Comparison of ENCODE assay signal across 26 cellular contexts in the genomic region with DNA sequence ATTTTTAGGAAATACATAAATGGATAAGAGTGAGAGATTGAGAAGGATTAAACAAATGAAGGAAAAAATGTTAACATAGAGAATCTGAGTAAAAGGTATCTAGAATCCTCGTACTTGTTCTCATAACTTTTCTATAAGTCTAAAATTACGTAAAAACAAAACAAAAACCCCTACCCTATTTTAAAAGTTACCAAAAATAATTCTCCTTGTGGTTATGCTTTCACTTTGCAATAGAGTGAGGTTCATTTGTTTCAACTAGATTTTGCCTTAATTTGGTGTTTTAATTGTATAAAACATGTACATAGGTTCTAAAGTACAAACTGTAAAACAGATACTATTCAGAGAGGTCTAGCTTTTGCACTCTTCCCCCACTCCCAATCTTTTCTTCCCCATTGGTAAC. TPM values are rescaled to one million over a fixed set of nuclear protein-coding genes. Genes with fewer than 3 reads are reported as not detected.
"Had no signal": no experiment of that assay in that cellular context is flagged by ENCODE, and none has a peak within 500 bp of the region (broad histone marks: within the 10 kb centered on the region; RNA-seq: fewer than 3 reads in every experiment).

No MANE protein-coding gene starts in this region.

- H3K27ac ChIP-seq: HL-60, KMS-11, RWPE1 had no signal

- DNase-seq: Kasumi-1, MM.1S, NCI-H1048, NCI-H1105, NCI-H1417, NCI-H1436 treated with DMSO at 0.1 percent for 48 hours, NCI-H1694 treated with DMSO at 0.1 percent for 48 hours, NCI-H1930, NCI-H2081, NCI-H2107, NCI-H2227 treated with DMSO at 0.1 percent for 48 hours, NCI-H524, NCI-H526 treated with DMSO at 0.1 percent for 48 hours, NCI-H748 treated with DMSO at 0.1 percent for 48 hours, PC-3, SHP77, SK-N-SH had no signal

- H3K4me3 ChIP-seq: K562 had no signal

- H3K9me2 ChIP-seq: SK-N-SH had no signal

- ATAC-seq: K562, Panc1, PC-3 had no signal

- H3K9ac ChIP-seq: KMS-11, SK-N-SH had no signal

- H3K4me2 ChIP-seq: KMS-11, SK-N-SH had no signal

- FAIRE-seq: HTR-8/SVneo, K562 had no signal

- H3K9me3 ChIP-seq: SK-N-SH had no signal

RNA-seq across cellular contexts. Expression of a gene that starts 3.8 kb away (rescaled TPM):
- total RNA-seq: K562, M059J, PC-3, SK-MEL-5 had no signal

RNA-seq across cellular contexts. Expression of a gene that starts 39.0 kb away (rescaled TPM):
- total RNA-seq: K562, M059J, NCI-H460, PC-3, SK-MEL-5 had no signal
